In genomic region chr3:69359339-69359893, GRCh38 we compare ENCODE assay signal across 3 cellular contexts.
A peak's percentile ranks its signal among the peaks of the same experiment; 100 is the strongest.
TF ChIP-seq lines count a peak whose summit lies in the region.

No MANE protein-coding gene starts in this region.

TF ChIP-seq in liver, 16 proteins besides CTCF, POLR2A, EP300 and RAD21:
- TF ChIP-seq REST (IDR thresholded peaks at IDR 0.05) (no peak), NR2F2 (IDR thresholded peaks at IDR 0.05) (peak; percentile 57), EGR1 (IDR thresholded peaks at IDR 0.05; ENCODE audit: low read depth in 2 of 2) (no peak), RXRA (IDR thresholded peaks at IDR 0.05) (no peak), HNF4G (IDR thresholded peaks at IDR 0.05) (no peak)

TF ChIP-seq in HepG2, 621 proteins besides CTCF, POLR2A, EP300 and RAD21:
- TF ChIP-seq ZBTB46 (CRISPR knock-in tag; IDR thresholded peaks at IDR 0.05; ENCODE audit: borderline replicate concordance) (no peak), ZNF18 (CRISPR knock-in tag; IDR thresholded peaks at IDR 0.05; ENCODE audit: insufficient replicate concordance) (no peak), ZNF567 (CRISPR knock-in tag; IDR thresholded peaks at IDR 0.05; ENCODE audit: borderline replicate concordance) (no peak), REST (IDR thresholded peaks at IDR 0.05; ENCODE audit: borderline replicate concordance in 1 of 2, low read depth in 1 of 2, low read length in 2 of 2) (no peak), YEATS2 (CRISPR knock-in tag; IDR thresholded peaks at IDR 0.05; ENCODE audit: borderline replicate concordance) (no peak), MAX (IDR thresholded peaks at IDR 0.05) (no peak), ZZZ3 (CRISPR knock-in tag; IDR thresholded peaks at IDR 0.05; ENCODE audit: borderline replicate concordance) (no peak), PCBP1 (IDR thresholded peaks at IDR 0.05; ENCODE audit: borderline replicate concordance, low read depth, low read length) (no peak), FOSL2 (CRISPR knock-in tag; IDR thresholded peaks at IDR 0.05) (no peak), ZNF75D (CRISPR knock-in tag; IDR thresholded peaks at IDR 0.05; ENCODE audit: borderline replicate concordance) (no peak), MEIS2 (CRISPR knock-in tag; IDR thresholded peaks at IDR 0.05) (no peak), NFKBIZ (CRISPR knock-in tag; IDR thresholded peaks at IDR 0.05) (no peak), DR1 (CRISPR knock-in tag; IDR thresholded peaks at IDR 0.05) (no peak), NFIC (IDR thresholded peaks at IDR 0.05; ENCODE audit: low read length) (no peak), U2AF2 (IDR thresholded peaks at IDR 0.05; ENCODE audit: low read depth, low read length) (no peak)

TF ChIP-seq in endothelial cell of umbilical vein, 7 proteins besides CTCF, POLR2A, EP300 and RAD21:
- TF ChIP-seq JUN (IDR thresholded peaks at IDR 0.05; ENCODE audit: borderline replicate concordance, insufficient read depth, insufficient read length, low read depth) (no peak), MYC (IDR thresholded peaks at IDR 0.05; ENCODE audit: low read depth, low read length) (no peak), POLR2AphosphoS5 (IDR thresholded peaks at IDR 0.05; ENCODE audit: insufficient read depth, low read depth, low read length) (no peak), FOS (IDR thresholded peaks at IDR 0.05; ENCODE audit: borderline replicate concordance, insufficient read depth, low read length) (no peak), MAX (IDR thresholded peaks at IDR 0.05; ENCODE audit: insufficient read depth, insufficient read length) (no peak), EZH2 (IDR thresholded peaks at IDR 0.05; ENCODE audit: borderline replicate concordance, low read depth, low read length, severe bottlenecking) (no peak), GATA2 (IDR thresholded peaks at IDR 0.05; ENCODE audit: insufficient read depth, insufficient read length, low read depth, low read length) (no peak)
